1 cellular context compared by ENCODE assay signal in genomic region chr16:4684030-4684715, GRCh38.
TF ChIP-seq lines count a peak whose summit lies in the region.

No MANE protein-coding gene starts in this region.

TF ChIP-seq in H1, 55 proteins besides CTCF, POLR2A, EP300 and RAD21:
- TF ChIP-seq BACH1 (IDR thresholded peaks at IDR 0.05; ENCODE audit: low read length) (no peak), SIN3A (conservative IDR thresholded peaks at IDR 0.05 in 1 of 2, IDR thresholded peaks at IDR 0.05 in 1 of 2; ENCODE audit: low read depth in 1 of 2, low read length in 2 of 2) (no peak), MAX (IDR thresholded peaks at IDR 0.05) (no peak), CHD2 (IDR thresholded peaks at IDR 0.05; ENCODE audit: low read length) (no peak), KDM4A (IDR thresholded peaks at IDR 0.05; ENCODE audit: low read depth, low read length, severe bottlenecking) (no peak), BCL11A (IDR thresholded peaks at IDR 0.05; ENCODE audit: low read depth in 2 of 2, low read length in 2 of 2) (no peak), CREB1 (IDR thresholded peaks at IDR 0.05) (no peak), HDAC2 (IDR thresholded peaks at IDR 0.05; ENCODE audit: borderline replicate concordance in 1 of 2, low read depth in 2 of 2, low read length in 2 of 2) (no peak), CHD1 (IDR thresholded peaks at IDR 0.05; ENCODE audit: low read depth, low read length) (no peak), RFX5 (IDR thresholded peaks at IDR 0.05; ENCODE audit: borderline replicate concordance, low read depth, low read length) (no peak), EZH2 (IDR thresholded peaks at IDR 0.05; ENCODE audit: low read depth, low read length, severe bottlenecking) (no peak), POU5F1 (IDR thresholded peaks at IDR 0.05; ENCODE audit: low read depth, low read length) (no peak), RXRA (IDR thresholded peaks at IDR 0.05; ENCODE audit: insufficient read depth, low read depth, low read length) (no peak), CEBPB (IDR thresholded peaks at IDR 0.05; ENCODE audit: low read depth, low read length) (no peak)
